Comparison of ENCODE assay signal across 1 cellular context in the genomic region with DNA sequence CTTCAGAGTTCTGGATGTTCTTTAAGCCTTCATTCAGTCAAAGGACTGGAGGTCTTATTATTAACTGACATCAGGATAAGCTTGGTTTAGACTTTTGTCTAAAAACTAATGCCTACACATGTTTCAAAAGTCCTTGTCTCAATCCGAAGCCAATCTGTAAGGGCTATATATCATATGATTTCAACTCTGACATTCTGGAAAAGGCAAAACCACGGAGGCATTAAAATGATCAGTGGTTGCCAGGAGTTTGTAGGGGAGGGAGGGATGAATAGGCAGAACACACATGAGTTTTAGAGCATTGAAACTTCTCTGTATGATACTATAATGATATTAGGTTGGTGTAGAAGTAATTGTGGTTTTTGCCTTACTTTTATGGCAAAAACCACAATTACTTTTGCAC.
TF ChIP-seq lines count a peak whose summit lies in the region.

No MANE protein-coding gene starts in this region.

TF ChIP-seq in K562, 482 proteins besides CTCF, POLR2A, EP300 and RAD21 (continued from another document):
- TF ChIP-seq, protein P1, sequence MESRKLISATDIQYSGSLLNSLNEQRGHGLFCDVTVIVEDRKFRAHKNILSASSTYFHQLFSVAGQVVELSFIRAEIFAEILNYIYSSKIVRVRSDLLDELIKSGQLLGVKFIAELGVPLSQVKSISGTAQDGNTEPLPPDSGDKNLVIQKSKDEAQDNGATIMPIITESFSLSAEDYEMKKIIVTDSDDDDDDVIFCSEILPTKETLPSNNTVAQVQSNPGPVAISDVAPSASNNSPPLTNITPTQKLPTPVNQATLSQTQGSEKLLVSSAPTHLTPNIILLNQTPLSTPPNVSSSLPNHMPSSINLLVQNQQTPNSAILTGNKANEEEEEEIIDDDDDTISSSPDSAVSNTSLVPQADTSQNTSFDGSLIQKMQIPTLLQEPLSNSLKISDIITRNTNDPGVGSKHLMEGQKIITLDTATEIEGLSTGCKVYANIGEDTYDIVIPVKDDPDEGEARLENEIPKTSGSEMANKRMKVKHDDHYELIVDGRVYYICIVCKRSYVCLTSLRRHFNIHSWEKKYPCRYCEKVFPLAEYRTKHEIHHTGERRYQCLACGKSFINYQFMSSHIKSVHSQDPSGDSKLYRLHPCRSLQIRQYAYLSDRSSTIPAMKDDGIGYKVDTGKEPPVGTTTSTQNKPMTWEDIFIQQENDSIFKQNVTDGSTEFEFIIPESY (CRISPR knock-in tag; IDR thresholded peaks at IDR 0.05), result no peak
- TF ChIP-seq, protein P2, sequence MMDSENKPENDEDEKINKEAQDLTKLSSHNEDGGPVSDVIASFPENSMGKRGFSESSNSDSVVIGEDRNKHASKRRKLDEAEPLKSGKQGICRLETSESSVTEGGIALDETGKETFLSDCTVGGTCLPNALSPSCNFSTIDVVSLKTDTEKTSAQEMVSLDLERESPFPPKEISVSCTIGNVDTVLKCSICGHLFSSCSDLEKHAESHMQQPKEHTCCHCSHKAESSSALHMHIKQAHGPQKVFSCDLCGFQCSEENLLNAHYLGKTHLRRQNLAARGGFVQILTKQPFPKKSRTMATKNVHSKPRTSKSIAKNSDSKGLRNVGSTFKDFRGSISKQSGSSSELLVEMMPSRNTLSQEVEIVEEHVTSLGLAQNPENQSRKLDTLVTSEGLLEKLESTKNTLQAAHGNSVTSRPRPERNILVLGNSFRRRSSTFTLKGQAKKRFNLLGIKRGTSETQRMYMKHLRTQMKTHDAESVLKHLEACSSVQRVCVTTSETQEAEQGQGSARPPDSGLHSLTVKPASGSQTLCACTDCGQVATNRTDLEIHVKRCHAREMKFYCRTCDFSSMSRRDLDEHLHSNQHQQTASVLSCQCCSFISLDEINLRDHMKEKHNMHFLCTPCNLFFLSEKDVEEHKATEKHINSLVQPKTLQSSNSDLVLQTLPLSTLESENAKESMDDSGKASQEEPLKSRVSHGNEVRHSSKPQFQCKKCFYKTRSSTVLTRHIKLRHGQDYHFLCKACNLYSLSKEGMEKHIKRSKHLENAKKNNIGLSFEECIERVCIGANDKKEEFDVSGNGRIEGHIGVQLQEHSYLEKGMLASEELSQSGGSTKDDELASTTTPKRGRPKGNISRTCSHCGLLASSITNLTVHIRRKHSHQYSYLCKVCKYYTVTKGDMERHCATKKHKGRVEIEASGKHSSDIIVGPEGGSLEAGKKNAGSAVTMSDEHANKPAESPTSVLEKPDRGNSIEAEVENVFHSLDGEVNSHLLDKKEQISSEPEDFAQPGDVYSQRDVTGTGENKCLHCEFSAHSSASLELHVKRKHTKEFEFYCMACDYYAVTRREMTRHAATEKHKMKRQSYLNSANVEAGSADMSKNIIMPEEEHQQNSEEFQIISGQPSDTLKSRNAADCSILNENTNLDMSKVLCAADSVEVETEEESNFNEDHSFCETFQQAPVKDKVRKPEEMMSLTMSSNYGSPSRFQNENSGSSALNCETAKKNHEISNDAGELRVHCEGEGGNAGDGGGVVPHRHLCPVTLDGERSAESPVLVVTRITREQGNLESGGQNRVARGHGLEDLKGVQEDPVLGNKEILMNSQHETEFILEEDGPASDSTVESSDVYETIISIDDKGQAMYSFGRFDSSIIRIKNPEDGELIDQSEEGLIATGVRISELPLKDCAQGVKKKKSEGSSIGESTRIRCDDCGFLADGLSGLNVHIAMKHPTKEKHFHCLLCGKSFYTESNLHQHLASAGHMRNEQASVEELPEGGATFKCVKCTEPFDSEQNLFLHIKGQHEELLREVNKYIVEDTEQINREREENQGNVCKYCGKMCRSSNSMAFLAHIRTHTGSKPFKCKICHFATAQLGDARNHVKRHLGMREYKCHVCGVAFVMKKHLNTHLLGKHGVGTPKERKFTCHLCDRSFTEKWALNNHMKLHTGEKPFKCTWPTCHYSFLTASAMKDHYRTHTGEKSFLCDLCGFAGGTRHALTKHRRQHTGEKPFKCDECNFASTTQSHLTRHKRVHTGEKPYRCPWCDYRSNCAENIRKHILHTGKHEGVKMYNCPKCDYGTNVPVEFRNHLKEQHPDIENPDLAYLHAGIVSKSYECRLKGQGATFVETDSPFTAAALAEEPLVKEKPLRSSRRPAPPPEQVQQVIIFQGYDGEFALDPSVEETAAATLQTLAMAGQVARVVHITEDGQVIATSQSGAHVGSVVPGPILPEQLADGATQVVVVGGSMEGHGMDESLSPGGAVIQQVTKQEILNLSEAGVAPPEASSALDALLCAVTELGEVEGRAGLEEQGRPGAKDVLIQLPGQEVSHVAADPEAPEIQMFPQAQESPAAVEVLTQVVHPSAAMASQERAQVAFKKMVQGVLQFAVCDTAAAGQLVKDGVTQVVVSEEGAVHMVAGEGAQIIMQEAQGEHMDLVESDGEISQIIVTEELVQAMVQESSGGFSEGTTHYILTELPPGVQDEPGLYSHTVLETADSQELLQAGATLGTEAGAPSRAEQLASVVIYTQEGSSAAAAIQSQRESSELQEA (IDR thresholded peaks at IDR 0.05; ENCODE audit: low read depth), result no peak
- TF ChIP-seq TAF7 (tag; IDR thresholded peaks at IDR 0.05) (no peak), ZNF583 (CRISPR knock-in tag; IDR thresholded peaks at IDR 0.05) (no peak)
